19 cellular contexts compared by ENCODE assay signal in the genomic region with DNA sequence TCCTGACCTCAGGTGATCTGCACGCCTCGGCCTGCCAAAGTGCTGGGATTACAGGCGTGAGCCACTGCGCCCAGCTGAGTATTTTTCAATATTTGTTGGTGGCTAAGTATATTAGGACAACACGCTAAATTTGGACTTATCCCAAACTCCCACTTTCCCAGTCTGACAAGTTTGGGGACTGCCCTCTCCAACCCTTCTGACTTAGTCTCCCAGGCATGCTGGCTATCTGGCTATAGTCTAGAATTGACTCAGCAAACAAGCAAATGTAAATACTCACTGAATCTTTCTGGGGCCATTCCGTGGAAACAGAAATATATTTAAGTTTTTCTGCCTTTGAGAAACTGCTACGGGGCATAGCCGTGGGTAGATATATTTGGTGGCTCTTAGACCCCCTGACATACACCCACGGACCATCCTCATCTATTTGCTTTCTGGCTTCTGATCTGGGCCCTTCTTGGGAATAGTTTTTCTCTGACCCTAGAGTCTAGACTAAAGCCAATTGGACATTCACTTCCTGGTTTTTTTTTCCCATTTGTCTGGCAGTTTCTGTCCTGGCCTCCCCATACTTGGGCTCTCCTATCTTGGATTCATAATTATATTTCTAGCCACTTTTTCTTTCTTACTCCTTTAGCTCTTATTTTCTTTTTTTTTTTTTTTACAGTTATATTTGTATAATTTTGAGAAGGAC.
"Had no signal": no experiment of that assay in that cellular context is flagged by ENCODE, and none has a peak within 500 bp of the region (broad histone marks: within the 10 kb centered on the region; RNA-seq: fewer than 3 reads in every experiment).

No MANE protein-coding gene starts in this region.

- H3K27me3 Mint-ChIP-seq: activated CD4-positive, alpha-beta memory T cell treated with anti-CD3 and anti-CD28 coated beads, Interleukin-2, amount 10 ng/mL, durations not matched to agents 7 days and 5 days; activated CD8-positive, alpha-beta memory T cell treated with anti-CD3 and anti-CD28 coated beads, Interleukin-2, amount 10 ng/mL, durations not matched to agents 7 days and 5 days; activated naive CD8-positive, alpha-beta T cell treated with anti-CD3 and anti-CD28 coated beads for 36 hours had no signal

- FAIRE-seq: endometrium, kidney had no signal

- H3K27me3 ChIP-seq: gastrocnemius medialis, transverse colon had no signal

- H3K4me3 ChIP-seq: gastrocnemius medialis, transverse colon had no signal

- H3K27ac ChIP-seq: gastrocnemius medialis, transverse colon had no signal

- DNase-seq: activated CD4-positive, alpha-beta memory T cell treated with anti-CD3 and anti-CD28 coated beads, Interleukin-2, amount 10 ng/mL, durations not matched to agents 7 days and 5 days; activated CD4-positive, alpha-beta T cell treated with anti-CD3 and anti-CD28 coated beads for 48 hours; activated CD4-positive, CD25-positive, alpha-beta regulatory T cell; activated CD8-positive, alpha-beta memory T cell treated with anti-CD3 and anti-CD28 coated beads, Interleukin-2, amount 10 ng/mL, durations not matched to agents 7 days and 5 days; activated naive CD8-positive, alpha-beta T cell treated with anti-CD3 and anti-CD28 coated beads for 36 hours; amniotic stem cell; caudate nucleus; gastrocnemius medialis; head of caudate nucleus; kidney; mammary epithelial cell; nephron progenitor cell; nucleus accumbens; stimulated activated CD4-positive, alpha-beta T cell treated with anti-CD3 and anti-CD28 coated beads, Interleukin-2, amount 100 ng/mL, for 24 hours; stimulated activated naive CD8-positive, alpha-beta T cell treated with anti-CD3 and anti-CD28 coated beads, Interleukin-15, Interleukin-2, amounts not matched to agents 100 U/mL and 50 U/mL, for 24 hours; T1000; transverse colon had no signal

- H3K36me3 Mint-ChIP-seq: activated CD8-positive, alpha-beta memory T cell treated with anti-CD3 and anti-CD28 coated beads, Interleukin-2, amount 10 ng/mL, durations not matched to agents 7 days and 5 days; activated naive CD8-positive, alpha-beta T cell treated with anti-CD3 and anti-CD28 coated beads for 36 hours had no signal

- H3K4me1 ChIP-seq: gastrocnemius medialis, transverse colon had no signal

- H3K27ac Mint-ChIP-seq: activated CD4-positive, alpha-beta memory T cell treated with anti-CD3 and anti-CD28 coated beads, Interleukin-2, amount 10 ng/mL, durations not matched to agents 7 days and 5 days; activated CD8-positive, alpha-beta memory T cell treated with anti-CD3 and anti-CD28 coated beads, Interleukin-2, amount 10 ng/mL, durations not matched to agents 7 days and 5 days; activated naive CD8-positive, alpha-beta T cell treated with anti-CD3 and anti-CD28 coated beads for 36 hours; nephron progenitor cell had no signal

- H3K9me3 Mint-ChIP-seq: activated CD4-positive, alpha-beta memory T cell treated with anti-CD3 and anti-CD28 coated beads, Interleukin-2, amount 10 ng/mL, durations not matched to agents 7 days and 5 days; activated naive CD8-positive, alpha-beta T cell treated with anti-CD3 and anti-CD28 coated beads for 36 hours had no signal

- H3K4me3 Mint-ChIP-seq: activated CD4-positive, alpha-beta memory T cell treated with anti-CD3 and anti-CD28 coated beads, Interleukin-2, amount 10 ng/mL, durations not matched to agents 7 days and 5 days; activated CD8-positive, alpha-beta memory T cell treated with anti-CD3 and anti-CD28 coated beads, Interleukin-2, amount 10 ng/mL, durations not matched to agents 7 days and 5 days; activated naive CD8-positive, alpha-beta T cell treated with anti-CD3 and anti-CD28 coated beads for 36 hours; nephron progenitor cell had no signal

- H3K9me3 ChIP-seq: gastrocnemius medialis, transverse colon had no signal

- ATAC-seq: activated CD8-positive, alpha-beta memory T cell treated with anti-CD3 and anti-CD28 coated beads, Interleukin-2, amount 10 ng/mL, durations not matched to agents 7 days and 5 days; gastrocnemius medialis; left lobe of liver; stimulated activated naive CD8-positive, alpha-beta T cell treated with anti-CD3 and anti-CD28 coated beads, Interleukin-15, Interleukin-2, amounts not matched to agents 100 U/mL and 50 U/mL, for 24 hours had no signal

- H3K4me1 Mint-ChIP-seq: activated CD4-positive, alpha-beta memory T cell treated with anti-CD3 and anti-CD28 coated beads, Interleukin-2, amount 10 ng/mL, durations not matched to agents 7 days and 5 days; activated CD8-positive, alpha-beta memory T cell treated with anti-CD3 and anti-CD28 coated beads, Interleukin-2, amount 10 ng/mL, durations not matched to agents 7 days and 5 days; activated naive CD8-positive, alpha-beta T cell treated with anti-CD3 and anti-CD28 coated beads for 36 hours; nephron progenitor cell had no signal

- H3K36me3 ChIP-seq: gastrocnemius medialis, transverse colon had no signal
